In genomic region chr2:97900806-97901205, GRCh38 we compare ENCODE assay signal across 26 cellular contexts.
A peak's percentile ranks its signal among the peaks of the same experiment; 100 is the strongest.
DNase-seq lines count a peak whose midpoint lies in the region; ATAC-seq, FAIRE-seq and TF ChIP-seq lines count a peak whose summit lies in the region.
"Had no signal": no experiment of that assay in that cellular context is flagged by ENCODE, and none has a peak within 500 bp of the region (broad histone marks: within the 10 kb centered on the region; RNA-seq: fewer than 3 reads in every experiment).

No MANE protein-coding gene starts in this region.

- no peak overlapping the region for H3K9ac ChIP-seq in astrocyte (ENCODE audit: low read length)

- no peaks in the 10 kb centered on the region for H3K79me2 ChIP-seq in astrocyte (ENCODE audit: insufficient read depth, low read length)

- H3K27ac Mint-ChIP-seq in astrocyte (ENCODE audit: unreplicated experiment): no peak overlapping the region
- H3K27ac Mint-ChIP-seq: HFFc6; T-helper 2 cell treated with Interferon-gamma antibody and Interleukin-4, amounts not matched to agents 5 μg/mL and 100 μg/mL, for 36 hours had no signal

- no peak for FAIRE-seq in astrocyte (lab: Jason Lieb, UNC)
- FAIRE-seq: islet of Langerhans had no signal

- H3K4me3 Mint-ChIP-seq in astrocyte (ENCODE audit: unreplicated experiment): no peak overlapping the region
- H3K4me3 Mint-ChIP-seq: HFFc6; natural killer cell; T-helper 2 cell treated with Interferon-gamma antibody and Interleukin-4, amounts not matched to agents 5 μg/mL and 100 μg/mL, for 36 hours had no signal

- peak; percentile 62 for DNase-seq in DMS53 (lab: John Stamatoyannopoulos, UW)
- DNase-seq in astrocyte (ENCODE audit: low read depth): peak; percentile 9
- DNase-seq in foreskin keratinocyte: peak; percentile 48 to 66
- no peak for DNase-seq in superior temporal gyrus (ENCODE audit: extremely low spot score)
- no peak for DNase-seq in effector CD4-positive, alpha-beta T cell
- DNase-seq in RPMI8226: no peak
- DNase-seq in GM10248 (ENCODE audit: extremely low spot score): no peak
- DNase-seq: activated CD4-positive, alpha-beta T cell treated with anti-CD3 and anti-CD28 coated beads, Interleukin-2, amount 50 U/mL, for 1 hour; activated naive CD4-positive, alpha-beta T cell treated with anti-CD3 and anti-CD28 coated beads, Interleukin-2, amount 50 U/mL, for 16 hours; C1 segment of cervical spinal cord; gastrocnemius medialis; HFFc6; hippocampal formation; natural killer cell; NCI-H187; NCI-H2171 treated with DMSO at 0.1 percent for 48 hours; NCI-H526; stimulated activated CD4-positive, alpha-beta T cell treated with anti-CD3 and anti-CD28 coated beads, Interleukin-2, amount 100 ng/mL, for 24 hours; substantia nigra had no signal

- H3K36me3 Mint-ChIP-seq in astrocyte (ENCODE audit: low read depth, unreplicated experiment): peaks cover 3% of the 10 kb centered on the region
- H3K36me3 Mint-ChIP-seq: natural killer cell had no signal

- no peaks in the 10 kb centered on the region for H3K9me3 ChIP-seq in astrocyte (ENCODE audit: insufficient read depth, low read depth, low read length)
- H3K9me3 ChIP-seq: ascending aorta, gastrocnemius medialis had no signal

- H3K4me2 ChIP-seq in astrocyte (ENCODE audit: low read length): no peak overlapping the region
- H3K4me2 ChIP-seq: smooth muscle cell had no signal

- POLR2A ChIA-PET in GM10248 (lab: Yijun Ruan, JAX): no interaction called here

- peaks cover 12% of the 10 kb centered on the region for H4K20me1 ChIP-seq in astrocyte (ENCODE audit: insufficient read depth, low read length)

- TF ChIP-seq CTCF in astrocyte (IDR thresholded peaks at IDR 0.05; ENCODE audit: insufficient read depth, low read depth, low read length) (no peak), foreskin keratinocyte (conservative IDR thresholded peaks at IDR 0.05) (no peak), GM10248 (IDR thresholded peaks at IDR 0.05; ENCODE audit: control extremely low read depth, extremely low read depth, low read depth, missing control alignments) (no peak)

- no peak overlapping the region for H3K4me3 ChIP-seq in astrocyte (ENCODE audit: insufficient read depth, low read depth, low read length)
- H3K4me3 ChIP-seq: ascending aorta, gastrocnemius medialis, smooth muscle cell had no signal

- no peaks in the 10 kb centered on the region for H3K27me3 Mint-ChIP-seq in astrocyte (ENCODE audit: low read depth, unreplicated experiment)

- no peak for TF ChIP-seq EP300 in Ishikawa (IDR thresholded peaks at IDR 0.05; ENCODE audit: borderline replicate concordance)

- no peaks in the 10 kb centered on the region for H3K4me1 ChIP-seq in astrocyte (ENCODE audit: insufficient read depth, low read length)
- peaks cover 19% of the 10 kb centered on the region for H3K4me1 ChIP-seq in foreskin keratinocyte
- H3K4me1 ChIP-seq: ascending aorta had no signal

- H3K4me1 Mint-ChIP-seq in astrocyte (ENCODE audit: low read depth, unreplicated experiment): no peaks in the 10 kb centered on the region

- H3K27ac ChIP-seq in astrocyte (ENCODE audit: low read depth, low read length) (no peak overlapping the region), foreskin keratinocyte (no peak overlapping the region)
- H3K27ac ChIP-seq: ascending aorta, epithelial cell of prostate, gastrocnemius medialis, VCaP had no signal

- no peaks in the 10 kb centered on the region for H3K9me3 Mint-ChIP-seq in astrocyte (ENCODE audit: unreplicated experiment)
- H3K9me3 Mint-ChIP-seq: HFFc6, natural killer cell had no signal

- no peaks in the 10 kb centered on the region for H3K36me3 ChIP-seq in astrocyte (ENCODE audit: insufficient read depth, low read length)
- H3K36me3 ChIP-seq: gastrocnemius medialis had no signal

- TF ChIP-seq RAD21 in Ishikawa (IDR thresholded peaks at IDR 0.05; ENCODE audit: low read depth): no peak

- no peak overlapping the region for H2AFZ ChIP-seq in astrocyte (ENCODE audit: low read depth, low read length)

- peak; percentile 38 for ATAC-seq in foreskin keratinocyte
- ATAC-seq: gastrocnemius medialis, natural killer cell had no signal

- CTCF ChIA-PET in GM10248 (lab: Yijun Ruan, JAX): no interaction called here

- H3K27me3 ChIP-seq in astrocyte (ENCODE audit: insufficient read depth, low read length) (no peaks in the 10 kb centered on the region), foreskin keratinocyte (no peaks in the 10 kb centered on the region)
- H3K27me3 ChIP-seq: ascending aorta, gastrocnemius medialis had no signal

TF ChIP-seq in Ishikawa, 13 proteins besides CTCF, POLR2A, EP300 and RAD21:
- TF ChIP-seq CREB1 (IDR thresholded peaks at IDR 0.05; ENCODE audit: low read depth) (no peak), TEAD4 (IDR thresholded peaks at IDR 0.05) (0 out of 2 replicates have a peak, but pooled peaks have one; percentile 27)

Comparison
In these comparisons a context has a peak if more than half of its experiments do, and no peak if none do; other contexts are left out.
1. DNase-seq: peak in DMS53 (single experiment), astrocyte (single experiment) and foreskin keratinocyte (2 of 2); none in superior temporal gyrus (single experiment), effector CD4-positive, alpha-beta T cell (single experiment), RPMI8226 (single experiment) and GM10248 (single experiment).